Comparison of ENCODE assay signal across 11 cellular contexts in the genomic region with DNA sequence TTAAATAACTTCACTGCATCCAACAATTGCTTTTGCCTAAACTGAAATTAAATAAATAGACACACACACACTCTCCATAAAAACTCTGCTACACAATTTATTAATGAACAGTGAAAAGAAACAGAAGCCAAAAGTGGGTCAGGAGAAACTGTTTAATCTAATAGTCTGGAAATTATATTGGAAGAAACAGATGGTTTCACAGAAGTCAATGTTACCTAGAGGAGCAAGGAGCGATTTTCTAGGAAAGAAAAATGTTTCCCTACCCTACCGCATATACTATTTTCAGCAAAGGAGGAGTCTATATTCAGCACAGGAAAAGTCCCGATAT. TPM values are rescaled to one million over a fixed set of nuclear protein-coding genes. Genes with fewer than 3 reads are reported as not detected.
DNase-seq lines count a peak whose midpoint lies in the region; ATAC-seq and TF ChIP-seq lines count a peak whose summit lies in the region.
"Had no signal": no experiment of that assay in that cellular context is flagged by ENCODE, and none has a peak within 500 bp of the region (broad histone marks: within the 10 kb centered on the region; RNA-seq: fewer than 3 reads in every experiment).

No MANE protein-coding gene starts in this region.

- intact Hi-C loops in right cardiac atrium (cut with DNase I): no loop called here
- intact Hi-C loops in uterus (cut with DNase I; ENCODE audit: low total_unique reads): no loop called here

- no peaks in the 10 kb centered on the region for H3K27me3 ChIP-seq in right atrium auricular region
- no peaks in the 10 kb centered on the region for H3K27me3 ChIP-seq in right cardiac atrium (ENCODE audit: control insufficient read depth, insufficient read depth)
- no peaks in the 10 kb centered on the region for H3K27me3 ChIP-seq in uterus
- H3K27me3 ChIP-seq: adrenal gland had no signal

- no peaks in the 10 kb centered on the region for H3K9me3 Mint-ChIP-seq in activated T-helper 17 cell treated with anti-CD3 and anti-CD28 coated beads, Interleukin-2, amount 50 U/mL, for 72 hours
- H3K9me3 Mint-ChIP-seq in mesothelial cell of epicardium: peaks cover 4% of the 10 kb centered on the region

- WGBS in right cardiac atrium: 28% methylated on average over 3 of the region's 3 CpGs

- TF ChIP-seq CTCF in right atrium auricular region (IDR thresholded peaks at IDR 0.05): no peak
- no peak for TF ChIP-seq CTCF in mesothelial cell of epicardium (IDR thresholded peaks at IDR 0.05; ENCODE audit: unreplicated experiment)
- no peak for TF ChIP-seq CTCF in uterus (IDR thresholded peaks at IDR 0.05)

- H3K4me3 ChIP-seq in right atrium auricular region: no peak overlapping the region
- H3K4me3 ChIP-seq in right cardiac atrium (ENCODE audit: low read length): no peak overlapping the region
- no peak overlapping the region for H3K4me3 ChIP-seq in uterus
- H3K4me3 ChIP-seq: adrenal gland had no signal

- H3K4me1 Mint-ChIP-seq in activated T-helper 17 cell treated with anti-CD3 and anti-CD28 coated beads, Interleukin-2, amount 50 U/mL, for 72 hours: peaks cover 64% of the 10 kb centered on the region
- H3K4me1 Mint-ChIP-seq in mesothelial cell of epicardium: peaks cover 52% of the 10 kb centered on the region

- H3K9me3 ChIP-seq in right atrium auricular region: no peaks in the 10 kb centered on the region
- H3K9me3 ChIP-seq in right cardiac atrium (ENCODE audit: control insufficient read depth, low read length): no peaks in the 10 kb centered on the region
- no peaks in the 10 kb centered on the region for H3K9me3 ChIP-seq in uterus
- H3K9me3 ChIP-seq: adrenal gland had no signal

- no peak for DNase-seq in right atrium auricular region (ENCODE audit: low spot score)
- no peak for DNase-seq in right cardiac atrium
- DNase-seq in mesothelial cell of epicardium (ENCODE audit: low spot score in 2 of 2, unreplicated experiment in 2 of 2): no peak
- DNase-seq in uterus: no peak
- DNase-seq: adrenal gland; NCI-H1436; stimulated activated CD4-positive, alpha-beta T cell treated with anti-CD3 and anti-CD28 coated beads, Interleukin-4, amount 100 ng/mL, for 4 hours had no signal

- TF ChIP-seq POLR2A in uterus (IDR thresholded peaks at IDR 0.05): no peak

- H3K27ac ChIP-seq in right atrium auricular region (peak overlapping the region; percentile 22 to 24), right cardiac atrium (ENCODE audit: low read length) (no peak overlapping the region), uterus (peak overlapping the region; percentile 33 to 60)

- no peaks in the 10 kb centered on the region for H3K36me3 ChIP-seq in right atrium auricular region
- H3K36me3 ChIP-seq in uterus: no peaks in the 10 kb centered on the region
- H3K36me3 ChIP-seq: adrenal gland had no signal

- H3K36me3 Mint-ChIP-seq in activated T-helper 17 cell treated with anti-CD3 and anti-CD28 coated beads, Interleukin-2, amount 50 U/mL, for 72 hours (ENCODE audit: low read depth): peaks cover 86% of the 10 kb centered on the region
- H3K36me3 Mint-ChIP-seq in mesothelial cell of epicardium: peaks cover 2% of the 10 kb centered on the region

- peaks cover 0 to 36% of the 10 kb centered on the region in 2 donors for H3K4me1 ChIP-seq in right atrium auricular region
- H3K4me1 ChIP-seq in right cardiac atrium (ENCODE audit: control insufficient read depth, insufficient read depth, low read length): peaks cover 9% of the 10 kb centered on the region
- peaks cover 0 to 10% of the 10 kb centered on the region in 2 donors for H3K4me1 ChIP-seq in uterus

- H3K27ac Mint-ChIP-seq in activated T-helper 17 cell treated with anti-CD3 and anti-CD28 coated beads, Interleukin-2, amount 50 U/mL, for 72 hours: peak overlapping the region; percentile 83
- peak overlapping the region; percentile 90 for H3K27ac Mint-ChIP-seq in mesothelial cell of epicardium

- H3K4me3 Mint-ChIP-seq in activated T-helper 17 cell treated with anti-CD3 and anti-CD28 coated beads, Interleukin-2, amount 50 U/mL, for 72 hours: peak overlapping the region; percentile 70
- H3K4me3 Mint-ChIP-seq in mesothelial cell of epicardium: peak overlapping the region; percentile 9

- ATAC-seq in right cardiac atrium: no peak
- no peak for ATAC-seq in activated T-helper 17 cell treated with anti-CD3 and anti-CD28 coated beads, Interleukin-2, amount 50 U/mL, for 72 hours (replicated peaks)
- no peak for ATAC-seq in GM21825 (IDR thresholded peaks at IDR 0.05; ENCODE audit: unreplicated experiment)
- ATAC-seq in HG02571 (IDR thresholded peaks at IDR 0.05; ENCODE audit: unreplicated experiment): no peak
- no peak for ATAC-seq in GM18868 (IDR thresholded peaks at IDR 0.05; ENCODE audit: unreplicated experiment)

- H3K27me3 Mint-ChIP-seq in activated T-helper 17 cell treated with anti-CD3 and anti-CD28 coated beads, Interleukin-2, amount 50 U/mL, for 72 hours: no peaks in the 10 kb centered on the region
- peaks cover 4% of the 10 kb centered on the region for H3K27me3 Mint-ChIP-seq in mesothelial cell of epicardium (ENCODE audit: low read depth)

RNA-seq across cellular contexts. Expression of a gene that starts 32.0 kb away (rescaled TPM):
- 10 to 100 TPM; 15.9 to 33.6 TPM for total RNA-seq in right atrium auricular region
- total RNA-seq in right cardiac atrium: 10 to 100 TPM; 17.9 to 23.6 (median 20.6) TPM
- polyA plus RNA-seq in right cardiac atrium: 21.2 TPM
- 100 to 1,000 TPM; 112 to 139 TPM for total RNA-seq in activated T-helper 17 cell treated with anti-CD3 and anti-CD28 coated beads, Interleukin-2, amount 50 U/mL, for 72 hours
- 10.0 to 11.0 TPM (median 10.2 TPM) in 3 replicates for total RNA-seq in mesothelial cell of epicardium
- 100 to 1,000 TPM in 1 of 4 donors, 10 to 100 TPM in 3; 32.0 to 187 (median 47.6) TPM for total RNA-seq in uterus
